10 cellular contexts compared by ENCODE assay signal in the genomic region with DNA sequence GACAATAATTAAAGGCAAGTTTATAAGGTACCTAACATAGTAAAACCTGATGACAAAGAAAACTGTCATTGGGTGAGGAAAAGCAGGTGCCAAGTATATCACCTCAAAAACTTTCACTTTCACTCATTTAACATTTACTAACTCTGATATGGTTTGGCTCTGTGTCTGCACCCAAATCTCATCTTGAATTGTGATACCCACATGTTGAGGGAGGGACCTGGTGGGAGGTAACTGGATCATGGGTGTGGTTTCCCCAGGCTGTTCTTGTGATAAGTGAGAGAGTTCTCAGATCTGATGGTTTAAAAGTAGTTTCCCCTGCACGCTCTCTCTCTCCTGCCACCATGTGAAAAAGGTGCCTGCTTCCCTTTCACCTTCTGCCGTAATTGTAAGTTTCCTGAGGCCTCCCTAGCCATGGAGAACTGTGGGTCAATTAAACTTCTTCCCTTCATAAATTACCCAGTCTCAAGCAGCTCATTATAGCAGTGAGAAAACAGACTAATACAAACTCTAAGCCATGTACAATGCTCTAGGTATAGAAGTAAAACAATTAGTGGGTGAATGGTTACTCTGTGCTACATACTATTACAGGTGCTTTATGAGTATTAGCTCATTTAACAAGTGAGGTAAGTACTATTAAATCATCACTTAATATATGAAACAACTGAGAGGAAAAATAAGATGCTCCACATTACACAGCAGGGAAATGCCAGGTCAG.
DNase-seq lines count a peak whose midpoint lies in the region; ATAC-seq, FAIRE-seq and TF ChIP-seq lines count a peak whose summit lies in the region.
"Had no signal": no experiment of that assay in that cellular context is flagged by ENCODE, and none has a peak within 500 bp of the region (broad histone marks: within the 10 kb centered on the region; RNA-seq: fewer than 3 reads in every experiment).

No MANE protein-coding gene starts in this region.

- FAIRE-seq in kidney (lab: Jason Lieb, UNC): no peak
- FAIRE-seq: keratinocyte had no signal

- POLR2A ChIA-PET in activated CD8-positive, alpha-beta T cell treated with anti-CD3 and anti-CD28 coated beads, Interleukin-2, amount 10 ng/mL, durations not matched to agents 7 days and 5 days (lab: Charles Lee): no interaction called here

- no peaks in the 10 kb centered on the region for H3K9me3 ChIP-seq in kidney (ENCODE audit: control insufficient read depth in 1 of 2, low read length in 2 of 2)

- peaks cover 21% of the 10 kb centered on the region for H3K4me1 Mint-ChIP-seq in activated CD8-positive, alpha-beta T cell treated with anti-CD3 and anti-CD28 coated beads, Interleukin-2, amount 10 ng/mL, durations not matched to agents 7 days and 5 days (ENCODE audit: low read depth)

- no peak overlapping the region for H3K4me3 ChIP-seq in kidney (ENCODE audit: low read length in 2 of 2)

- no peaks in the 10 kb centered on the region for H3K9me3 Mint-ChIP-seq in activated CD8-positive, alpha-beta T cell treated with anti-CD3 and anti-CD28 coated beads, Interleukin-2, amount 10 ng/mL, durations not matched to agents 7 days and 5 days (ENCODE audit: insufficient read depth)

- no peak overlapping the region for H3K27ac ChIP-seq in kidney (ENCODE audit: low read depth in 2 of 2, low read length in 2 of 2)

- H3K4me1 ChIP-seq in kidney (ENCODE audit: control insufficient read depth in 1 of 2, insufficient read depth in 1 of 2, low read depth in 1 of 2, low read length in 2 of 2): no peaks in the 10 kb centered on the region

- TF ChIP-seq CTCF in kidney (IDR thresholded peaks at IDR 0.05; ENCODE audit: borderline replicate concordance, extremely low read depth, insufficient read depth): no peak

- H3K27me3 Mint-ChIP-seq in activated CD8-positive, alpha-beta T cell treated with anti-CD3 and anti-CD28 coated beads, Interleukin-2, amount 10 ng/mL, durations not matched to agents 7 days and 5 days (ENCODE audit: low read depth): no peaks in the 10 kb centered on the region

- peak; percentile 47 for ATAC-seq in GM19035 (IDR thresholded peaks at IDR 0.05; ENCODE audit: unreplicated experiment)
- ATAC-seq in HG02938 (IDR thresholded peaks at IDR 0.05; ENCODE audit: unreplicated experiment): peak; percentile 78
- ATAC-seq in activated CD8-positive, alpha-beta T cell treated with anti-CD3 and anti-CD28 coated beads, Interleukin-2, amount 10 ng/mL, durations not matched to agents 7 days and 5 days: peak; percentile 76

- peaks cover 10% of the 10 kb centered on the region for H3K36me3 Mint-ChIP-seq in activated CD8-positive, alpha-beta T cell treated with anti-CD3 and anti-CD28 coated beads, Interleukin-2, amount 10 ng/mL, durations not matched to agents 7 days and 5 days (ENCODE audit: low read depth)

- H3K4me3 Mint-ChIP-seq in activated CD8-positive, alpha-beta T cell treated with anti-CD3 and anti-CD28 coated beads, Interleukin-2, amount 10 ng/mL, durations not matched to agents 7 days and 5 days: peak overlapping the region; percentile 22

- DNase-seq in activated CD8-positive, alpha-beta T cell treated with anti-CD3 and anti-CD28 coated beads, Interleukin-2, amount 10 ng/mL, durations not matched to agents 7 days and 5 days: peak; percentile 55
- DNase-seq in stimulated activated CD8-positive, alpha-beta memory T cell treated with anti-CD3 and anti-CD28 coated beads, Interleukin-12 subunit alpha, Interleukin-12 subunit beta, amount 100 ng/mL, for 24 hours (ENCODE audit: extremely low read depth): peak; percentile 8
- DNase-seq in hypothalamus (lab: John Stamatoyannopoulos, UW) (no peak), kidney (no peak), NCI-H128 (lab: John Stamatoyannopoulos, UW; ENCODE audit: unreplicated experiment) (no peak)
- DNase-seq: GF-D8, NCI-H1436 treated with DMSO at 0.1 percent for 48 hours had no signal

- peak overlapping the region; percentile 60 for H3K27ac Mint-ChIP-seq in activated CD8-positive, alpha-beta T cell treated with anti-CD3 and anti-CD28 coated beads, Interleukin-2, amount 10 ng/mL, durations not matched to agents 7 days and 5 days

- CTCF ChIA-PET in activated CD8-positive, alpha-beta T cell treated with anti-CD3 and anti-CD28 coated beads, Interleukin-2, amount 10 ng/mL, durations not matched to agents 7 days and 5 days (lab: Charles Lee): no interaction called here

- intact Hi-C loops in kidney (cut with DNase I): no loop called here

- H3K9ac ChIP-seq in kidney (ENCODE audit: low read length in 2 of 2): no peak overlapping the region

- H3K36me3 ChIP-seq in kidney (ENCODE audit: control insufficient read depth in 1 of 2, insufficient read depth in 2 of 2, low read length in 2 of 2): peaks cover 0 to 2% of the 10 kb centered on the region in 2 donors

Comparison
In these comparisons a context has a peak if more than half of its experiments do, and no peak if none do; other contexts are left out.
1. DNase-seq: peak in activated CD8-positive, alpha-beta T cell treated with anti-CD3 and anti-CD28 coated beads, Interleukin-2, amount 10 ng/mL, durations not matched to agents 7 days and 5 days (single experiment) and stimulated activated CD8-positive, alpha-beta memory T cell treated with anti-CD3 and anti-CD28 coated beads, Interleukin-12 subunit alpha, Interleukin-12 subunit beta, amount 100 ng/mL, for 24 hours (single experiment); none in hypothalamus (0 of 51), kidney (single experiment) and NCI-H128 (single experiment).
2. Peak in every context shown above with its lines, with median percentiles within 50 percentile points of each other: ATAC-seq.